Comparison of ENCODE assay signal across 15 cellular contexts in genomic region chr2:130839011-130839780, GRCh38. TPM values are rescaled to one million over a fixed set of nuclear protein-coding genes. Genes with fewer than 3 reads are reported as not detected.
DNase-seq lines count a peak whose midpoint lies in the region; ATAC-seq and TF ChIP-seq lines count a peak whose summit lies in the region.
"Had no signal": no experiment of that assay in that cellular context is flagged by ENCODE, and none has a peak within 500 bp of the region (broad histone marks: within the 10 kb centered on the region; RNA-seq: fewer than 3 reads in every experiment).

No MANE protein-coding gene starts in this region.

- no peaks in the 10 kb centered on the region for H3K36me3 Mint-ChIP-seq in natural killer cell treated with Interleukin-12 subunit alpha and Interleukin-12 subunit beta and Interleukin-15 and Interleukin-18, amount 100 ng/mL, for 72 hours
- no peaks in the 10 kb centered on the region for H3K36me3 Mint-ChIP-seq in natural killer cell
- H3K36me3 Mint-ChIP-seq in WTC11 = no peaks in the 10 kb centered on the region
- H3K36me3 Mint-ChIP-seq: CD8-positive, alpha-beta T cell had no signal

- CTCF ChIA-PET in WTC11 (lab: Charles Lee) = no interaction called here

- H3K4me1 Mint-ChIP-seq in natural killer cell treated with Interleukin-12 subunit alpha and Interleukin-12 subunit beta and Interleukin-15 and Interleukin-18, amount 100 ng/mL, for 72 hours (ENCODE audit: low read depth in 2 of 2) = no peaks in the 10 kb centered on the region
- H3K4me1 Mint-ChIP-seq in natural killer cell (no peaks in the 10 kb centered on the region), WTC11 (peaks cover 17% of the 10 kb centered on the region)

- intact Hi-C loops in natural killer cell (cut with micrococcal nuclease) = no loop called here

- H3K4me3 Mint-ChIP-seq in natural killer cell treated with Interleukin-12 subunit alpha and Interleukin-12 subunit beta and Interleukin-15 and Interleukin-18, amount 100 ng/mL, for 72 hours = no peak overlapping the region
- H3K4me3 Mint-ChIP-seq in natural killer cell (no peak overlapping the region), WTC11 (0 out of 2 replicates have a peak overlapping the region, but pooled peaks have one; percentile 8)
- H3K4me3 Mint-ChIP-seq: B cell; CD8-positive, alpha-beta T cell; H9 had no signal

- no peak overlapping the region for H3K27ac Mint-ChIP-seq in natural killer cell treated with Interleukin-12 subunit alpha and Interleukin-12 subunit beta and Interleukin-15 and Interleukin-18, amount 100 ng/mL, for 72 hours
- H3K27ac Mint-ChIP-seq in natural killer cell (no peak overlapping the region), WTC11 (no peak overlapping the region)
- H3K27ac Mint-ChIP-seq: B cell; CD8-positive, alpha-beta T cell; H9 had no signal

- peaks cover 13 to 15% of the 10 kb centered on the region in 2 donors for H3K27me3 Mint-ChIP-seq in natural killer cell treated with Interleukin-12 subunit alpha and Interleukin-12 subunit beta and Interleukin-15 and Interleukin-18, amount 100 ng/mL, for 72 hours
- H3K27me3 Mint-ChIP-seq in natural killer cell (ENCODE audit: low read depth in 2 of 2) = peaks cover 14 to 22% of the 10 kb centered on the region in 2 donors
- H3K27me3 Mint-ChIP-seq in WTC11 (ENCODE audit: low read depth) = peaks cover 35% of the 10 kb centered on the region

- peak; percentile 41 for DNase-seq in natural killer cell treated with Interleukin-12 subunit alpha and Interleukin-12 subunit beta and Interleukin-15 and Interleukin-18, amount 100 ng/mL, for 72 hours (ENCODE audit: low spot score)
- DNase-seq in natural killer cell (no peak), WTC11 (ENCODE audit: low spot score) (no peak), occipital lobe (lab: John Stamatoyannopoulos, UW) (no peak)
- no peak for DNase-seq in stimulated activated CD4-positive, alpha-beta T cell treated with anti-CD3 and anti-CD28 coated beads, Interleukin-4, amount 100 ng/mL, for 24 hours
- DNase-seq in activated naive CD4-positive, alpha-beta T cell treated with Interleukin-2 at 50 U/mL for 16 hours = no peak
- DNase-seq: Calu3; CD8-positive, alpha-beta T cell; DMS79 treated with DMSO at 0.1 percent for 48 hours; GF-D8; GOT3; H9 had no signal

- no peaks in the 10 kb centered on the region for H3K9me3 Mint-ChIP-seq in natural killer cell treated with Interleukin-12 subunit alpha and Interleukin-12 subunit beta and Interleukin-15 and Interleukin-18, amount 100 ng/mL, for 72 hours
- H3K9me3 Mint-ChIP-seq in natural killer cell = no peaks in the 10 kb centered on the region
- no peaks in the 10 kb centered on the region for H3K9me3 Mint-ChIP-seq in WTC11
- H3K9me3 Mint-ChIP-seq: CD8-positive, alpha-beta T cell; H9 had no signal

- no peak for ATAC-seq in natural killer cell treated with Interleukin-12 subunit alpha and Interleukin-12 subunit beta and Interleukin-15 and Interleukin-18, amount 100 ng/mL, for 72 hours
- ATAC-seq in natural killer cell (no peak), WTC11 (no peak), esophagus mucosa (peak; percentile 19)
- ATAC-seq: CD8-positive, alpha-beta T cell; HepG2 had no signal

- TF ChIP-seq CTCF in natural killer cell (IDR thresholded peaks at IDR 0.05) (no peak), WTC11 (IDR thresholded peaks at IDR 0.05) (no peak)

- POLR2A ChIA-PET in WTC11 (lab: Charles Lee) = no interaction called here

TF ChIP-seq in WTC11, 78 proteins besides CTCF, POLR2A, EP300 and RAD21:
- TF ChIP-seq ZNF138 (CRISPR knock-in tag; conservative IDR thresholded peaks at IDR 0.05) = no peak
- TF ChIP-seq KAT7 (CRISPR knock-in tag; IDR thresholded peaks at IDR 0.05; ENCODE audit: borderline replicate concordance) = no peak
- no peak for TF ChIP-seq OVOL2 (CRISPR knock-in tag; IDR thresholded peaks at IDR 0.05; ENCODE audit: borderline replicate concordance)
- TF ChIP-seq CREM (CRISPR knock-in tag; IDR thresholded peaks at IDR 0.05) = no peak
- TF ChIP-seq NR1H2 (CRISPR knock-in tag; IDR thresholded peaks at IDR 0.05) = no peak
- no peak for TF ChIP-seq NFYB (CRISPR knock-in tag; conservative IDR thresholded peaks at IDR 0.05; ENCODE audit: low read depth)
- no peak for TF ChIP-seq PRDM15 (CRISPR knock-in tag; IDR thresholded peaks at IDR 0.05)
- no peak for TF ChIP-seq NFATC4 (CRISPR knock-in tag; IDR thresholded peaks at IDR 0.05)
- TF ChIP-seq TEAD1 (CRISPR knock-in tag; IDR thresholded peaks at IDR 0.05) = no peak
- TF ChIP-seq FOXP1 (CRISPR knock-in tag; IDR thresholded peaks at IDR 0.05; ENCODE audit: borderline replicate concordance) = no peak
- TF ChIP-seq USF2 (CRISPR knock-in tag; IDR thresholded peaks at IDR 0.05) = no peak
- TF ChIP-seq GABPB1 (CRISPR knock-in tag; IDR thresholded peaks at IDR 0.05) = no peak
- no peak for TF ChIP-seq TEAD4 (CRISPR knock-in tag; IDR thresholded peaks at IDR 0.05)
- no peak for TF ChIP-seq CREB1 (CRISPR knock-in tag; IDR thresholded peaks at IDR 0.05)
- no peak for TF ChIP-seq ZNF512 (CRISPR knock-in tag; IDR thresholded peaks at IDR 0.05; ENCODE audit: borderline replicate concordance)

RNA-seq across cellular contexts. Expression of gene ARHGEF4, which starts 2.5 kb away (rescaled TPM):
- not detected for total RNA-seq in natural killer cell treated with Interleukin-12 subunit alpha and Interleukin-12 subunit beta and Interleukin-15 and Interleukin-18, amount 100 ng/mL, for 72 hours
- total RNA-seq in natural killer cell = under 1 TPM in 1 of 3 donors, not detected in 2; 0.11 TPM
- total RNA-seq in WTC11 (2021) = 18.1 to 21.8 TPM (median 19.5 TPM) in 3 replicates
- total RNA-seq in esophagus mucosa = 41.8 TPM
- total RNA-seq in occipital lobe = 38.7 TPM

Comparison
In these comparisons a context has a peak if more than half of its experiments do, and no peak if none do; other contexts are left out.
1. RNA of gene ARHGEF4, which starts 2.5 kb away (total RNA-seq): 41.8 TPM in esophagus mucosa (single experiment), 38.7 TPM in occipital lobe (single experiment) and 18.1 to 21.8 TPM in WTC11; 0.11 TPM in natural killer cell and not detected in natural killer cell treated with Interleukin-12 subunit alpha and Interleukin-12 subunit beta and Interleukin-15 and Interleukin-18, amount 100 ng/mL, for 72 hours; every median in the first group is over 10 times any median in the second.